8 cellular contexts compared by ENCODE assay signal in the genomic region with DNA sequence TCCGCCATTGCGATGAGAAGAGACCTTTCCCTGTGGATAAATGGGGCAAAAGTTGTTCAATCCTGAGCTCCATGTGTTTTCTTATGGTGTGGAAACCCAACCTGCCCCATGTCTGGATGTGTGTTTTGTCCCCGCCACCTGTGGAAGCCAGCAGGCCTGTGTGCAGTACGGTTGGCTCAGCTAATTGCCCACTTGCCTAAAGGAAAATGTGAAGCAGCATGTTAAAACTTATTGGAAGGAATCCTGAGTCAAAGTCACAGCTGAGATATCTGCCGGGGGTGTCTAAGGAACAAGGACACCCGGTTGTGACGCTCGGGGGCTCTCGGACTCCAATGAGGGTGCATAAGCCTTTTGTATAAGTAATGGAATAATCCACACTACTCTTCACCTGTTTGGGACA.
"Had no signal": no experiment of that assay in that cellular context is flagged by ENCODE, and none has a peak within 500 bp of the region (broad histone marks: within the 10 kb centered on the region; RNA-seq: fewer than 3 reads in every experiment).

No MANE protein-coding gene starts in this region.

- H3K27ac ChIP-seq: GM23248 had no signal

- H3K4me1 ChIP-seq: HAP-1 had no signal

- DNase-seq: GM23248, GOT3, H7, HFFc6, IMR-90 had no signal

- H3K9me3 ChIP-seq: HAP-1 had no signal

- ATAC-seq: HCT116, K562 had no signal

- H3K36me3 ChIP-seq: HAP-1 had no signal

- H3K4me3 ChIP-seq: GM23248, HAP-1, K562 had no signal
